Comparison of ENCODE assay signal across 8 cellular contexts in genomic region chr19:35213678-35214632, GRCh38. TPM values are rescaled to one million over a fixed set of nuclear protein-coding genes. Genes with fewer than 3 reads are reported as not detected.
DNase-seq lines count a peak whose midpoint lies in the region; ATAC-seq and TF ChIP-seq lines count a peak whose summit lies in the region.

No MANE protein-coding gene starts in this region.

- DNase-seq in activated gamma-delta T cell treated with Interleukin-2 at 50 U/mL for 16 hours (peak; percentile 79), activated gamma-delta T cell (lab: John Stamatoyannopoulos, UW) (no peak), Peyer's patch (peak; percentile 70 to 94 (median 92)), glomerular endothelial cell (ENCODE audit: extremely low read depth, low read depth, low spot score) (peak; percentile 99), D341Med (ENCODE audit: low spot score) (no peak)
- DNase-seq in stimulated activated CD4-positive, alpha-beta T cell treated with anti-CD3 and anti-CD28 coated beads, Interleukin-12 subunit alpha, Interleukin-12 subunit beta, amount 100 ng/mL, for 4 hours: peak; percentile 52

- H3K4me1 Mint-ChIP-seq in activated T-helper 17 cell treated with anti-CD3 and anti-CD28 coated beads, Interleukin-2, amount 50 U/mL, for 72 hours: peaks cover 39% of the 10 kb centered on the region

- peak overlapping the region; percentile 97 for H3K27ac Mint-ChIP-seq in activated T-helper 17 cell treated with anti-CD3 and anti-CD28 coated beads, Interleukin-2, amount 50 U/mL, for 72 hours

- no peaks in the 10 kb centered on the region for H3K36me3 ChIP-seq in Peyer's patch

- no peak for TF ChIP-seq RAD21 in Ishikawa (IDR thresholded peaks at IDR 0.05; ENCODE audit: low read depth)

- TF ChIP-seq POLR2A in Peyer's patch (IDR thresholded peaks at IDR 0.05): peak in 1 of 2 donors; percentile 35

- no peaks in the 10 kb centered on the region for H3K27me3 ChIP-seq in Peyer's patch

- H3K36me3 Mint-ChIP-seq in activated T-helper 17 cell treated with anti-CD3 and anti-CD28 coated beads, Interleukin-2, amount 50 U/mL, for 72 hours (ENCODE audit: low read depth): peaks cover 7% of the 10 kb centered on the region

- peak overlapping the region; percentile 76 to 88 (median 80) for H3K27ac ChIP-seq in Peyer's patch

- no peak for TF ChIP-seq CTCF in Peyer's patch (IDR thresholded peaks at IDR 0.05)

- peaks cover 3 to 32% (median 23%) of the 10 kb centered on the region in 4 donors for H3K4me1 ChIP-seq in Peyer's patch

- no peaks in the 10 kb centered on the region for H3K9me3 Mint-ChIP-seq in activated T-helper 17 cell treated with anti-CD3 and anti-CD28 coated beads, Interleukin-2, amount 50 U/mL, for 72 hours

- TF ChIP-seq EP300 in Ishikawa (IDR thresholded peaks at IDR 0.05; ENCODE audit: borderline replicate concordance): no peak

- peak overlapping the region; percentile 75 for H3K4me3 Mint-ChIP-seq in activated T-helper 17 cell treated with anti-CD3 and anti-CD28 coated beads, Interleukin-2, amount 50 U/mL, for 72 hours

- H3K27me3 Mint-ChIP-seq in activated T-helper 17 cell treated with anti-CD3 and anti-CD28 coated beads, Interleukin-2, amount 50 U/mL, for 72 hours: no peaks in the 10 kb centered on the region

- H3K4me3 ChIP-seq in Peyer's patch: no peak overlapping the region

- no peaks in the 10 kb centered on the region for H3K9me3 ChIP-seq in Peyer's patch

- peak; percentile 80 for ATAC-seq in activated T-helper 17 cell treated with anti-CD3 and anti-CD28 coated beads, Interleukin-2, amount 50 U/mL, for 72 hours (replicated peaks)

TF ChIP-seq in Ishikawa, 13 proteins besides CTCF, POLR2A, EP300 and RAD21:
- TF ChIP-seq, protein P1, sequence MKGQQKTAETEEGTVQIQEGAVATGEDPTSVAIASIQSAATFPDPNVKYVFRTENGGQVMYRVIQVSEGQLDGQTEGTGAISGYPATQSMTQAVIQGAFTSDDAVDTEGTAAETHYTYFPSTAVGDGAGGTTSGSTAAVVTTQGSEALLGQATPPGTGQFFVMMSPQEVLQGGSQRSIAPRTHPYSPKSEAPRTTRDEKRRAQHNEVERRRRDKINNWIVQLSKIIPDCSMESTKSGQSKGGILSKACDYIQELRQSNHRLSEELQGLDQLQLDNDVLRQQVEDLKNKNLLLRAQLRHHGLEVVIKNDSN (IDR thresholded peaks at IDR 0.05): peak; percentile 83
- no peak for TF ChIP-seq TAF1 (IDR thresholded peaks at IDR 0.05; ENCODE audit: low read depth)
- no peak for TF ChIP-seq TEAD4 (IDR thresholded peaks at IDR 0.05)
- TF ChIP-seq NFIC (IDR thresholded peaks at IDR 0.05): peak; percentile 86
- TF ChIP-seq, protein P2, sequence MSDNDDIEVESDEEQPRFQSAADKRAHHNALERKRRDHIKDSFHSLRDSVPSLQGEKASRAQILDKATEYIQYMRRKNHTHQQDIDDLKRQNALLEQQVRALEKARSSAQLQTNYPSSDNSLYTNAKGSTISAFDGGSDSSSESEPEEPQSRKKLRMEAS (IDR thresholded peaks at IDR 0.05): peak; percentile 74
TF ChIP-seq in Ishikawa: peak in this region for 3.

RNA-seq across cellular contexts. Expression of gene FAM187B, which starts 14.6 kb away (rescaled TPM):
- not detected for total RNA-seq in Peyer's patch
- total RNA-seq in activated T-helper 17 cell treated with anti-CD3 and anti-CD28 coated beads, Interleukin-2, amount 50 U/mL, for 72 hours: under 1 TPM in 1 of 2 donors, not detected in 1; 0.58 TPM
- total RNA-seq in glomerular endothelial cell: not detected in 2 replicates

RNA-seq across cellular contexts. Expression of gene LSR, which starts 34.8 kb away (rescaled TPM):
- total RNA-seq in Peyer's patch: 100 to 1,000 TPM in 3 of 4 donors, 10 to 100 TPM in 1; 28.9 to 214 (median 188) TPM
- total RNA-seq in activated T-helper 17 cell treated with anti-CD3 and anti-CD28 coated beads, Interleukin-2, amount 50 U/mL, for 72 hours: 10 to 100 TPM; 19.1 to 38.0 TPM
- 1.6 and 7.5 TPM in 2 replicates for total RNA-seq in glomerular endothelial cell

RNA-seq across cellular contexts. Expression of gene USF2, which starts 54.8 kb away (rescaled TPM):
- 100 to 1,000 TPM; 112 to 201 (median 142) TPM for total RNA-seq in Peyer's patch
- total RNA-seq in activated T-helper 17 cell treated with anti-CD3 and anti-CD28 coated beads, Interleukin-2, amount 50 U/mL, for 72 hours: 100 to 1,000 TPM; 109 to 121 TPM
- 73.1 and 80.6 TPM in 2 replicates for total RNA-seq in glomerular endothelial cell

RNA-seq across cellular contexts. Expression of gene FXYD5, which starts 59.4 kb away (rescaled TPM):
- total RNA-seq in Peyer's patch (10 to 100 TPM in 3 of 4 donors, 1 to 10 TPM in 1; 6.0 to 67.7 (median 22.2) TPM), glomerular endothelial cell (105 and 166 TPM in 2 replicates)
- 100 to 1,000 TPM; 214 to 257 TPM for total RNA-seq in activated T-helper 17 cell treated with anti-CD3 and anti-CD28 coated beads, Interleukin-2, amount 50 U/mL, for 72 hours

Comparison
In these comparisons a context has a peak if more than half of its experiments do, and no peak if none do; other contexts are left out.
1. DNase-seq: peak in activated gamma-delta T cell treated with Interleukin-2 at 50 U/mL for 16 hours (single experiment), Peyer's patch (3 of 3), glomerular endothelial cell (single experiment) and stimulated activated CD4-positive, alpha-beta T cell treated with anti-CD3 and anti-CD28 coated beads, Interleukin-12 subunit alpha, Interleukin-12 subunit beta, amount 100 ng/mL, for 4 hours (single experiment); none in activated gamma-delta T cell (single experiment) and D341Med (single experiment).